25 cellular contexts compared by ENCODE assay signal in the genomic region with DNA sequence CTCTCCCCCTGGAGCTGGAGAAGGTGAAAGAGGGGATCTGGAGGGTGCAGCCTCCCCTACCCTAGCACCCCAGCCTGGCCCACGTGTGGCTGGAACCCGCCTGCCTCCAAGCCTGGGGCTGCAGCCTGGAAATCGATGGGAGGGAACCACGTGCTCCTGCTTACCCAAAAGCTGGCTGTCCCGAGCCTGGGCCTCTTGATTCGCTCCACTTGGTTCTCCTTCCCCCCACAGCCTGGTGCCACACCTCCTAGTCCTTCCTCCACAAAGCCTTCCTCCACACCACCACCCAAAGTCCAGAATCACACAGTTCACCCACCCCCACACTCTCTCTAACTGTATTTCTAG. TPM values are rescaled to one million over a fixed set of nuclear protein-coding genes. Genes with fewer than 3 reads are reported as not detected.
DNase-seq lines count a peak whose midpoint lies in the region; TF ChIP-seq lines count a peak whose summit lies in the region.
"Had no signal": no experiment of that assay in that cellular context is flagged by ENCODE, and none has a peak within 500 bp of the region (broad histone marks: within the 10 kb centered on the region; RNA-seq: fewer than 3 reads in every experiment).

No MANE protein-coding gene starts in this region.

- no peaks in the 10 kb centered on the region for H3K27me3 Mint-ChIP-seq in chondrocyte (ENCODE audit: low read depth)

- H2BK5ac ChIP-seq in neuronal stem cell (ENCODE audit: low read length): no peak overlapping the region

- WGBS in neuronal stem cell (ENCODE audit: extremely low coverage in 2 of 2, insufficient read length in 2 of 2, insufficient replicate concordance in 1 of 2), 2 donors: no CpG with 5 or more reads among the region's 6 CpGs

- H2AFZ ChIP-seq in neuronal stem cell (ENCODE audit: low read length): no peak overlapping the region

- no peak overlapping the region for H2BK120ac ChIP-seq in neuronal stem cell (ENCODE audit: low read depth, low read length)

- no peaks in the 10 kb centered on the region for H4K20me1 ChIP-seq in BLaER1

- H4K8ac ChIP-seq in neuronal stem cell (ENCODE audit: low read depth, low read length): no peak overlapping the region

- no peaks in the 10 kb centered on the region for H3K36me3 Mint-ChIP-seq in chondrocyte (ENCODE audit: low read depth)
- H3K36me3 Mint-ChIP-seq: CD14-positive monocyte; CD8-positive, alpha-beta memory T cell; IgD-negative memory B cell had no signal

- H2AK5ac ChIP-seq in neuronal stem cell (ENCODE audit: low read depth, low read length): no peak overlapping the region

- no peak overlapping the region for H3K4me3 Mint-ChIP-seq in chondrocyte (ENCODE audit: unreplicated experiment)
- H3K4me3 Mint-ChIP-seq: CD14-positive monocyte; CD8-positive, alpha-beta memory T cell had no signal

- H3K27me3 ChIP-seq in BLaER1: no peaks in the 10 kb centered on the region
- no peaks in the 10 kb centered on the region; the same call in 1 of the 2 replicates for H3K27me3 ChIP-seq in H7 (ENCODE audit: control insufficient read depth, insufficient read depth, low read length)
- peaks cover 0 to 8% (median 0%) of the 10 kb centered on the region in 3 experiments for H3K27me3 ChIP-seq in neuronal stem cell (ENCODE audit: control insufficient read depth in 3 of 3, insufficient read depth in 3 of 3, low read depth in 1 of 3, low read length in 3 of 3)

- peak overlapping the region; percentile 30 for H3K9ac ChIP-seq in BLaER1
- H3K9ac ChIP-seq in neuronal stem cell (ENCODE audit: low read depth, low read length, poor library complexity): no peak overlapping the region

- H3K27ac Mint-ChIP-seq in chondrocyte (ENCODE audit: unreplicated experiment): no peak overlapping the region
- H3K27ac Mint-ChIP-seq: CD8-positive, alpha-beta memory T cell; IgD-negative memory B cell had no signal

- no peak for TF ChIP-seq CTCF in chondrocyte (IDR thresholded peaks at IDR 0.05)

- H3K79me1 ChIP-seq in neuronal stem cell (ENCODE audit: low read depth, low read length): peaks cover 2% of the 10 kb centered on the region

- H3K9me3 Mint-ChIP-seq in chondrocyte (ENCODE audit: low read depth): no peaks in the 10 kb centered on the region
- H3K9me3 Mint-ChIP-seq: CD8-positive, alpha-beta memory T cell; IgD-negative memory B cell had no signal

- H3K27ac ChIP-seq in BLaER1 (no peak overlapping the region), neuronal stem cell (replicated peaks; ENCODE audit: low read length) (no peak overlapping the region)

- no peak overlapping the region for H3K14ac ChIP-seq in neuronal stem cell (ENCODE audit: low read length)

- no peak overlapping the region for H4K91ac ChIP-seq in neuronal stem cell (ENCODE audit: low read depth, low read length, poor library complexity)

- H3K4me2 ChIP-seq in BLaER1: peak overlapping the region; percentile 75
- no peak overlapping the region for H3K4me2 ChIP-seq in neuronal stem cell (ENCODE audit: insufficient read depth, low read length, poor library complexity, severe bottlenecking)
- H3K4me2 ChIP-seq: A549 had no signal

- DNase-seq in H7 (peak; percentile 19), chondrocyte (ENCODE audit: low spot score) (peak; percentile 85), neuronal stem cell (ENCODE audit: low spot score) (no peak), AG20443 (ENCODE audit: low spot score) (no peak), NCI-H1417 treated with DMSO at 0.1 percent for 48 hours (lab: John Stamatoyannopoulos, UW) (no peak), NCI-H1436 treated with DMSO at 0.1 percent for 48 hours (lab: John Stamatoyannopoulos, UW) (no peak)
- DNase-seq: CD8-positive, alpha-beta memory T cell; DMS 273 treated with DMSO at 0.1 percent for 48 hours; DMS79; EL; GDM1; GOT3; HCEC 1CT; NCI-H1092 treated with DMSO at 0.1 percent for 48 hours; NCI-H2029; NCI-H446; NCI-H524 treated with DMSO at 0.1 percent for 48 hours; NK-92 treated with Interleukin-12 subunit alpha and Interleukin-12 subunit beta, amount 100 ng/mL, for 24 hours; PC-3; SHP77 had no signal

- H3K4me1 Mint-ChIP-seq in chondrocyte (ENCODE audit: low read depth): peaks cover 8% of the 10 kb centered on the region

- H3K9me3 ChIP-seq in BLaER1 (no peaks in the 10 kb centered on the region), neuronal stem cell (replicated peaks in 1 of 2; ENCODE audit: control insufficient read depth in 2 of 2, insufficient read depth in 1 of 2, low read depth in 1 of 2, low read length in 2 of 2) (no peaks in the 10 kb centered on the region)
- H3K9me3 ChIP-seq: A549 had no signal

- H3K4me1 ChIP-seq in BLaER1: peaks cover 58% of the 10 kb centered on the region
- peaks cover 9 to 17% of the 10 kb centered on the region in 2 donors for H3K4me1 ChIP-seq in neuronal stem cell (ENCODE audit: control insufficient read depth in 2 of 2, insufficient read depth in 1 of 2, low read depth in 1 of 2, low read length in 2 of 2)

- no peaks in the 10 kb centered on the region for H3K36me3 ChIP-seq in BLaER1
- H3K36me3 ChIP-seq in H7 (replicated peaks; ENCODE audit: control insufficient read depth, insufficient read depth, low read length): no peaks in the 10 kb centered on the region
- no peaks in the 10 kb centered on the region for H3K36me3 ChIP-seq in neuronal stem cell (replicated peaks in 1 of 2; ENCODE audit: control insufficient read depth in 2 of 2, insufficient read depth in 2 of 2, low read length in 2 of 2)

- H3K23ac ChIP-seq in neuronal stem cell (ENCODE audit: low read depth, low read length, poor library complexity): peak overlapping the region; percentile 5

- no peak overlapping the region for H3K4ac ChIP-seq in neuronal stem cell (ENCODE audit: low read length)

- no peak overlapping the region for H2BK15ac ChIP-seq in neuronal stem cell (ENCODE audit: low read length)

- H2BK12ac ChIP-seq in neuronal stem cell (ENCODE audit: low read length): peak overlapping the region; percentile 84

- no peak overlapping the region for H3K18ac ChIP-seq in neuronal stem cell (ENCODE audit: low read length)

- H3K4me3 ChIP-seq in BLaER1 (no peak overlapping the region), H7 (ENCODE audit: insufficient read depth, low read depth, low read length) (no peak overlapping the region), neuronal stem cell (ENCODE audit: low read length in 2 of 2) (no peak overlapping the region)
- H3K4me3 ChIP-seq: A549, GM12878 had no signal

RNA-seq across cellular contexts. Expression of a gene that starts 29.3 kb away (rescaled TPM):
- total RNA-seq in H7 (2014; rRNA removed; shearing (Covaris generic)): 56.9 and 67.0 TPM in 2 replicates
- 26.0 to 32.9 TPM (median 26.5 TPM) in 3 replicates for total RNA-seq in chondrocyte
- polyA plus RNA-seq in neuronal stem cell (2013, experiment 1 of 2): 96.9 TPM
- polyA plus RNA-seq in neuronal stem cell (2013, experiment 2 of 2): 98.2 TPM

Comparison
In these comparisons a context has a peak if more than half of its experiments do, and no peak if none do; other contexts are left out.
1. DNase-seq: peak in H7 (single experiment) and chondrocyte (single experiment); none in neuronal stem cell (single experiment), AG20443 (single experiment), NCI-H1417 treated with DMSO at 0.1 percent for 48 hours (single experiment) and NCI-H1436 treated with DMSO at 0.1 percent for 48 hours (single experiment).